In genomic region chr4:24871176-24871575, GRCh38 we compare ENCODE assay signal across 1 cellular context.
TF ChIP-seq lines count a peak whose summit lies in the region.

No MANE protein-coding gene starts in this region.

TF ChIP-seq in H1, 55 proteins besides CTCF, POLR2A, EP300 and RAD21 (continued from another document):
- no peak for TF ChIP-seq BCL11A (IDR thresholded peaks at IDR 0.05; ENCODE audit: low read depth in 2 of 2, low read length in 2 of 2)
- TF ChIP-seq SIN3A (conservative IDR thresholded peaks at IDR 0.05 in 1 of 2, IDR thresholded peaks at IDR 0.05 in 1 of 2; ENCODE audit: low read depth in 1 of 2, low read length in 2 of 2) = no peak
